In the genomic region with DNA sequence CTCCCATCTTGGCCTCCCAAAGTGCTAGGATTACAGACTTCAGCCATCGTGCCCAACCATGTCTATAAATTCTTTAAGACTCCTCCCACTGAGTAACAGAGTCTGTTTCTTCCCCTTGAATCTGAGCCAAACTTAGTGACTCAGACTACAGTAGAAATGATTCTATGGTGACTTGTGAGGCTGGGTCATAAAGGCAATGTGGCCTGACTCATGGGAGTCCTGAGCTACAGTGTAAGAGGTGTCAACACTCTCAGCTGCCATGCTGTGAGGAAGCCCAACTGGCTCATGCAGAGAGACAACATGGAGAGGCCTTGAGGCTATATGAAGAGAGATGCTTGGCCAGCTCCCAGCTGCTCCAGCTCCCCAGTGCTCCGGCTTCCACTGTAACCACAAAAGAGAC, we compare ENCODE assay signal across 11 cellular contexts. TPM values are rescaled to one million over a fixed set of nuclear protein-coding genes. Genes with fewer than 3 reads are reported as not detected.
DNase-seq lines count a peak whose midpoint lies in the region; ATAC-seq and TF ChIP-seq lines count a peak whose summit lies in the region.
"Had no signal": no experiment of that assay in that cellular context is flagged by ENCODE, and none has a peak within 500 bp of the region (broad histone marks: within the 10 kb centered on the region; RNA-seq: fewer than 3 reads in every experiment).

No MANE protein-coding gene starts in this region.

- no peaks in the 10 kb centered on the region for H3K27me3 ChIP-seq in SK-N-SH (ENCODE audit: insufficient read depth)
- peaks cover 8% of the 10 kb centered on the region for H3K27me3 ChIP-seq in GM23338 (ENCODE audit: insufficient read depth)
- H3K27me3 ChIP-seq: cardiac muscle cell had no signal

- peaks cover 6% of the 10 kb centered on the region for H3K9me3 Mint-ChIP-seq in activated naive CD4-positive, alpha-beta T cell treated with anti-CD3 and anti-CD28 coated beads for 36 hours
- no peaks in the 10 kb centered on the region for H3K9me3 Mint-ChIP-seq in GM23338
- peaks cover 6% of the 10 kb centered on the region for H3K9me3 Mint-ChIP-seq in osteocyte (ENCODE audit: unreplicated experiment)

- H3K4me2 ChIP-seq in SK-N-SH, result no peak overlapping the region
- H3K4me2 ChIP-seq in GM23338, result no peak overlapping the region

- H3K4me1 ChIP-seq in SK-N-SH (ENCODE audit: control insufficient read depth in 1 of 2, insufficient read depth in 2 of 2, low read depth in 1 of 2, low read length in 1 of 2), result peaks cover 0 to 6% of the 10 kb centered on the region in 2 experiments; a peak in 1 of 4 replicates
- peaks cover 4% of the 10 kb centered on the region; the same call in 1 of the 2 replicates for H3K4me1 ChIP-seq in GM23338 (ENCODE audit: insufficient read depth)

- H3K4me3 ChIP-seq in SK-N-SH (ENCODE audit: low read depth in 2 of 2, low read length in 1 of 2), result no peak overlapping the region
- no peak overlapping the region for H3K4me3 ChIP-seq in fibroblast of villous mesenchyme (ENCODE audit: low read depth, low read length)
- no peak overlapping the region for H3K4me3 ChIP-seq in GM23338
- H3K4me3 ChIP-seq: cardiac muscle cell, lower lobe of right lung, SK-N-MC had no signal

- CTCF ChIA-PET in activated naive CD4-positive, alpha-beta T cell treated with anti-CD3 and anti-CD28 coated beads for 36 hours (lab: Charles Lee), result interaction anchor here (1.6 kb wide), 1 partner anchor 11 kb away, joined by 5 read pairs; no protein-coding TSS in a partner anchor
- CTCF ChIA-PET in SK-N-SH (lab: Yijun Ruan, JAX), result interaction anchor here (1.0 to 1.9 kb wide), 2 partner anchors 11 to 16 kb away, joined by 4 to 9 read pairs; partner anchors contain the start of gene SOX12

- peaks cover 4% of the 10 kb centered on the region for H3K36me3 Mint-ChIP-seq in activated naive CD4-positive, alpha-beta T cell treated with anti-CD3 and anti-CD28 coated beads for 36 hours (ENCODE audit: low read depth)
- H3K36me3 Mint-ChIP-seq in GM23338 (ENCODE audit: low read depth), result no peaks in the 10 kb centered on the region
- peaks cover 12% of the 10 kb centered on the region for H3K36me3 Mint-ChIP-seq in osteocyte (ENCODE audit: unreplicated experiment)

- H3F3A ChIP-seq in SK-N-SH (replicated peaks; ENCODE audit: insufficient read depth) (peaks cover 11% of the 10 kb centered on the region), GM23338 (replicated peaks; ENCODE audit: low read depth) (peaks cover 5% of the 10 kb centered on the region; the same call in 1 of the 2 replicates)

- peaks cover 5% of the 10 kb centered on the region for H3K27me3 Mint-ChIP-seq in activated naive CD4-positive, alpha-beta T cell treated with anti-CD3 and anti-CD28 coated beads for 36 hours (ENCODE audit: low read depth)
- H3K27me3 Mint-ChIP-seq in GM23338 (ENCODE audit: insufficient read depth, low read depth, poor library complexity), result peaks cover 6% of the 10 kb centered on the region
- H3K27me3 Mint-ChIP-seq in osteocyte (ENCODE audit: unreplicated experiment), result no peaks in the 10 kb centered on the region

- no peaks in the 10 kb centered on the region for H3K9me2 ChIP-seq in SK-N-SH
- H3K9me2 ChIP-seq in GM23338 (ENCODE audit: insufficient read depth), result no peaks in the 10 kb centered on the region

- TF ChIP-seq RAD21 in SK-N-SH (IDR thresholded peaks at IDR 0.05; ENCODE audit: low read length), result no peak

- H3K27ac Mint-ChIP-seq in activated naive CD4-positive, alpha-beta T cell treated with anti-CD3 and anti-CD28 coated beads for 36 hours, result no peak overlapping the region
- H3K27ac Mint-ChIP-seq in GM23338, result no peak overlapping the region
- no peak overlapping the region for H3K27ac Mint-ChIP-seq in osteocyte (ENCODE audit: unreplicated experiment)

- peak; percentile 63 for DNase-seq in activated naive CD4-positive, alpha-beta T cell treated with anti-CD3 and anti-CD28 coated beads for 36 hours
- DNase-seq in activated naive CD4-positive, alpha-beta T cell (lab: John Stamatoyannopoulos, UW), result no peak
- DNase-seq in SK-N-SH (no peak), fibroblast of villous mesenchyme (ENCODE audit: low read depth) (peak; percentile 70), GM23338 (ENCODE audit: low spot score) (no peak), osteocyte (ENCODE audit: extremely low spot score, unreplicated experiment) (no peak)
- DNase-seq: lower lobe of right lung had no signal

- H3K4me3 Mint-ChIP-seq in activated naive CD4-positive, alpha-beta T cell treated with anti-CD3 and anti-CD28 coated beads for 36 hours, result no peak overlapping the region
- H3K4me3 Mint-ChIP-seq in GM23338 (no peak overlapping the region), osteocyte (ENCODE audit: unreplicated experiment) (no peak overlapping the region)

- POLR2A ChIA-PET in SK-N-SH (lab: Yijun Ruan, JAX), result no interaction called here

- TF ChIP-seq CTCF in SK-N-SH (IDR thresholded peaks at IDR 0.05) (no peak), fibroblast of villous mesenchyme (IDR thresholded peaks at IDR 0.05; ENCODE audit: insufficient read depth, low read depth, low read length) (no peak), GM23338 (conservative IDR thresholded peaks at IDR 0.05; ENCODE audit: low read depth in 2 of 2) (no peak), osteocyte (IDR thresholded peaks at IDR 0.05) (no peak)

- no peak for ATAC-seq in GM23338
- no peak for ATAC-seq in GM19023 (IDR thresholded peaks at IDR 0.05; ENCODE audit: unreplicated experiment)
- no peak for ATAC-seq in HG02981 (IDR thresholded peaks at IDR 0.05; ENCODE audit: unreplicated experiment)

- peaks cover 10% of the 10 kb centered on the region for H3K4me1 Mint-ChIP-seq in activated naive CD4-positive, alpha-beta T cell treated with anti-CD3 and anti-CD28 coated beads for 36 hours (ENCODE audit: low read depth)
- H3K4me1 Mint-ChIP-seq in GM23338, result peaks cover 5% of the 10 kb centered on the region; the same call in 2 of the 3 replicates
- H3K4me1 Mint-ChIP-seq in osteocyte (ENCODE audit: unreplicated experiment), result peaks cover 8% of the 10 kb centered on the region

- peaks cover 8% of the 10 kb centered on the region for H3K79me2 ChIP-seq in SK-N-SH (ENCODE audit: insufficient read depth)
- H3K79me2 ChIP-seq in GM23338 (replicated peaks; ENCODE audit: insufficient read depth), result no peaks in the 10 kb centered on the region

- no peaks in the 10 kb centered on the region; the same call in 1 of the 2 replicates for H3K9me3 ChIP-seq in SK-N-SH
- H3K9me3 ChIP-seq: lower lobe of right lung had no signal

- peak overlapping the region in 1 of 2 experiments; percentile 16; a peak in 1 of 4 replicates for H3K27ac ChIP-seq in SK-N-SH (ENCODE audit: low read depth in 2 of 2, low read length in 1 of 2)
- no peak overlapping the region for H3K27ac ChIP-seq in GM23338 (ENCODE audit: low read depth)
- H3K27ac ChIP-seq: cardiac muscle cell, lower lobe of right lung, SK-N-MC had no signal

- H3K9ac ChIP-seq in SK-N-SH, result no peak overlapping the region

- intact Hi-C loops in activated naive CD4-positive, alpha-beta T cell treated with anti-CD3 and anti-CD28 coated beads for 36 hours (cut with micrococcal nuclease), result no loop called here

- H3K36me3 ChIP-seq in SK-N-SH (replicated peaks in 1 of 2; ENCODE audit: control insufficient read depth in 1 of 2, insufficient read depth in 2 of 2, low read length in 1 of 2) (peaks cover 0 to 9% of the 10 kb centered on the region in 2 experiments), GM23338 (ENCODE audit: insufficient read depth) (no peaks in the 10 kb centered on the region)
- H3K36me3 ChIP-seq: cardiac muscle cell, lower lobe of right lung had no signal

- WGBS in SK-N-SH (ENCODE audit: low lambda C conversion rate), result 74% methylated on average over 2 of the region's 2 CpGs

- no peak for TF ChIP-seq EP300 in SK-N-SH (IDR thresholded peaks at IDR 0.05; ENCODE audit: borderline replicate concordance in 1 of 2, low read depth in 1 of 2, low read length in 1 of 2)

- H4K20me1 ChIP-seq in SK-N-SH (ENCODE audit: insufficient read depth), result no peaks in the 10 kb centered on the region
- H4K20me1 ChIP-seq in GM23338 (replicated peaks; ENCODE audit: insufficient read depth), result no peaks in the 10 kb centered on the region; the same call in 1 of the 2 replicates

- H2AFZ ChIP-seq in SK-N-SH (ENCODE audit: low read depth) (no peak overlapping the region), GM23338 (no peak overlapping the region)

RNA-seq across cellular contexts. Expression of gene NRSN2, which starts 5.2 kb away (rescaled TPM):
- total RNA-seq in activated naive CD4-positive, alpha-beta T cell treated with anti-CD3 and anti-CD28 coated beads for 36 hours, result 1 to 10 TPM; 3.9 to 4.2 TPM
- polyA plus RNA-seq in SK-N-SH (2012; rRNA removed) (88.6 and 146 TPM in 2 replicates), GM23338 (2016; fragmentation: Nextera tagmentation; extraction: Ambion mirVana) (17.9 and 23.2 TPM in 2 replicates)
- 54.7 and 100 TPM in 2 replicates for polyA plus RNA-seq in SK-N-SH (2012; cell fraction: cytosol; rRNA removed)
- polyA plus RNA-seq in SK-N-SH (2012; cell fraction: nucleus; rRNA removed), result 63.6 and 88.9 TPM in 2 replicates
- total RNA-seq in fibroblast of villous mesenchyme (53.5 and 73.1 TPM in 2 replicates), osteocyte (47.3 and 57.7 TPM in 2 replicates)
- 14.4 and 19.8 TPM in 2 replicates for total RNA-seq in GM23338 (2014; rRNA removed; shearing (Covaris generic))

RNA-seq across cellular contexts. Expression of gene SOX12, which starts 16.3 kb away (rescaled TPM):
- 1 to 10 TPM; 6.0 to 6.4 TPM for total RNA-seq in activated naive CD4-positive, alpha-beta T cell treated with anti-CD3 and anti-CD28 coated beads for 36 hours
- polyA plus RNA-seq in SK-N-SH (2012; rRNA removed), result 7.0 and 11.3 TPM in 2 replicates
- polyA plus RNA-seq in SK-N-SH (2012; cell fraction: cytosol; rRNA removed), result 7.9 and 10.8 TPM in 2 replicates
- polyA plus RNA-seq in SK-N-SH (2012; cell fraction: nucleus; rRNA removed), result 44.6 and 55.2 TPM in 2 replicates
- 6.0 and 6.8 TPM in 2 replicates for total RNA-seq in fibroblast of villous mesenchyme
- 29.0 and 32.0 TPM in 2 replicates for total RNA-seq in GM23338 (2014; rRNA removed; shearing (Covaris generic))
- polyA plus RNA-seq in GM23338 (2016; fragmentation: Nextera tagmentation; extraction: Ambion mirVana), result 14.1 and 16.1 TPM in 2 replicates
- total RNA-seq in osteocyte, result 30.8 and 31.7 TPM in 2 replicates

RNA-seq across cellular contexts. Expression of gene TRIB3, which starts 38.9 kb away (rescaled TPM):
- total RNA-seq in activated naive CD4-positive, alpha-beta T cell treated with anti-CD3 and anti-CD28 coated beads for 36 hours, result 10 to 100 TPM; 47.4 to 49.2 TPM
- 13.2 and 16.6 TPM in 2 replicates for polyA plus RNA-seq in SK-N-SH (2012; rRNA removed)
- 7.2 and 12.0 TPM in 2 replicates for polyA plus RNA-seq in SK-N-SH (2012; cell fraction: cytosol; rRNA removed)
- 14.4 and 14.8 TPM in 2 replicates for polyA plus RNA-seq in SK-N-SH (2012; cell fraction: nucleus; rRNA removed)
- 36.7 and 100 TPM in 2 replicates for total RNA-seq in fibroblast of villous mesenchyme
- total RNA-seq in GM23338 (2014; rRNA removed; shearing (Covaris generic)), result 13.7 and 21.0 TPM in 2 replicates
- polyA plus RNA-seq in GM23338 (2016; fragmentation: Nextera tagmentation; extraction: Ambion mirVana), result 5.8 and 6.9 TPM in 2 replicates
- total RNA-seq in osteocyte, result 49.1 and 62.6 TPM in 2 replicates

RNA-seq across cellular contexts. Expression of gene ZCCHC3, which starts 44.3 kb away (rescaled TPM):
- 10 to 100 TPM; 13.6 to 15.6 TPM for total RNA-seq in activated naive CD4-positive, alpha-beta T cell treated with anti-CD3 and anti-CD28 coated beads for 36 hours
- 9.0 and 9.5 TPM in 2 replicates for polyA plus RNA-seq in SK-N-SH (2012; rRNA removed)
- 8.7 and 10.1 TPM in 2 replicates for polyA plus RNA-seq in SK-N-SH (2012; cell fraction: cytosol; rRNA removed)
- polyA plus RNA-seq in SK-N-SH (2012; cell fraction: nucleus; rRNA removed), result 9.4 and 10.3 TPM in 2 replicates
- total RNA-seq in fibroblast of villous mesenchyme, result 10.6 and 11.2 TPM in 2 replicates
- total RNA-seq in GM23338 (2014; rRNA removed; shearing (Covaris generic)), result 65.8 and 66.3 TPM in 2 replicates
- 26.5 and 31.3 TPM in 2 replicates for polyA plus RNA-seq in GM23338 (2016; fragmentation: Nextera tagmentation; extraction: Ambion mirVana)
- total RNA-seq in osteocyte, result 22.4 and 22.7 TPM in 2 replicates

RNA-seq across cellular contexts. Expression of gene C20orf96, which starts 51.1 kb away (rescaled TPM):
- total RNA-seq in activated naive CD4-positive, alpha-beta T cell treated with anti-CD3 and anti-CD28 coated beads for 36 hours, result 1 to 10 TPM; 5.1 to 6.8 TPM
- polyA plus RNA-seq in SK-N-SH (2012; rRNA removed), result 16.6 and 19.4 TPM in 2 replicates
- polyA plus RNA-seq in SK-N-SH (2012; cell fraction: cytosol; rRNA removed), result 11.7 and 12.4 TPM in 2 replicates
- 39.5 and 59.8 TPM in 2 replicates for polyA plus RNA-seq in SK-N-SH (2012; cell fraction: nucleus; rRNA removed)
- 1.3 and 1.9 TPM in 2 replicates for total RNA-seq in fibroblast of villous mesenchyme
- total RNA-seq in GM23338 (2014; rRNA removed; shearing (Covaris generic)), result 14.6 and 17.8 TPM in 2 replicates
- polyA plus RNA-seq in GM23338 (2016; fragmentation: Nextera tagmentation; extraction: Ambion mirVana), result 29.0 and 36.3 TPM in 2 replicates
- total RNA-seq in osteocyte, result 17.6 and 19.9 TPM in 2 replicates

Comparison
In these comparisons a context has a peak if more than half of its experiments do, and no peak if none do; other contexts are left out.
1. DNase-seq: peak in activated naive CD4-positive, alpha-beta T cell treated with anti-CD3 and anti-CD28 coated beads for 36 hours (single experiment) and fibroblast of villous mesenchyme (single experiment); none in activated naive CD4-positive, alpha-beta T cell (0 of 4), SK-N-SH (single experiment), GM23338 (single experiment) and osteocyte (single experiment).